8 cellular contexts compared by ENCODE assay signal in the genomic region with DNA sequence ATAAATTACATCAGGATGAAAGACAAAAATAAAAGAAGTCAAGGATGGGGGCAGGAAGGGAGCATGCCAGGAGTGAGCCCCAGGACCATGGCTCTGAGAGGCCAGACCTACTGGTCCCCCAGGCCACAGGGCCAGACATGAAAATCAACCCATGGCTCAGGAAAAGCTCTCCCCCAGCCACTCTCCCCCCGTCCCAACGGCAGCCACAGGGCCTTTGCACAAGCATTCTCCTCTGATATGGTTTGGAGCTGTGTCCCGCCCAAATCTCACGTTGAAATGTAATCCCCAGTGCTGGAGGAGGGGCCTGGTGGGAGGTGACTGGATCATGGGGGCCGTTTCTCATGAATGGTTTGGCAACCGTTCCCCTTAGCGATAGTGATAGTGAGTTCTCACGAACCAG.
"Had no signal": no experiment of that assay in that cellular context is flagged by ENCODE, and none has a peak within 500 bp of the region (broad histone marks: within the 10 kb centered on the region; RNA-seq: fewer than 3 reads in every experiment).

No MANE protein-coding gene starts in this region.

- H3K4me3 ChIP-seq: GM23338, HAP-1 had no signal

- DNase-seq: H7, KG1 had no signal

- H3K9me3 ChIP-seq: HAP-1 had no signal

- H3K4me1 ChIP-seq: HAP-1 had no signal

- ATAC-seq: GM23338, HCT116, HepG2 had no signal

- H3K36me3 ChIP-seq: HAP-1 had no signal

- FAIRE-seq: HepG2 had no signal

- H2AFZ ChIP-seq: GM23338 had no signal

- H3K4me1 Mint-ChIP-seq: IgD-negative memory B cell had no signal

- H3K27ac ChIP-seq: HL-60 had no signal

- H3K4me2 ChIP-seq: GM23338 had no signal

- H3K36me3 Mint-ChIP-seq: IgD-negative memory B cell had no signal

- H3K27ac Mint-ChIP-seq: GM23338, IgD-negative memory B cell had no signal

- H3K4me3 Mint-ChIP-seq: GM23338, IgD-negative memory B cell had no signal
